Comparison of ENCODE assay signal across 19 cellular contexts in the genomic region with DNA sequence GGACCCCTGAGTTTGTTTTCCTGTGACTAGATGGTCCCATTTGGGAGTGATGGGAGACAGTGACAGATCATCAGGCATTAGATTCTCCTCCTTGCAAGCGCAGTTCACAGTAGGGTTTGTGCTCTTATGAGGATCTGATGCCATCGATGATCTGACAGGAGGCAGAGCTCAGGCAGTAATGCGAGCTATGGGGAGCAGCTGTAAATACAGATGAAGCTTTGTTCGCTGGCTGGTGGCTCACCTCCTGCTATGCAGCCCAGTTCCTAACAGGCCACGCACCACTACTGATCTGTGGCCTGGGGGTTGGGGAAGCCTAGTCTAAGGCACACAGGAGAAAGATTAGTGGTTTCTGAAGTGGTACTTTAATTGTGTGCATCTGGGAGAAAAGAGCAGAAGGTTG. TPM values are rescaled to one million over a fixed set of nuclear protein-coding genes. Genes with fewer than 3 reads are reported as not detected.
DNase-seq lines count a peak whose midpoint lies in the region; ATAC-seq, FAIRE-seq and TF ChIP-seq lines count a peak whose summit lies in the region.
"Had no signal": no experiment of that assay in that cellular context is flagged by ENCODE, and none has a peak within 500 bp of the region (broad histone marks: within the 10 kb centered on the region; RNA-seq: fewer than 3 reads in every experiment).

No MANE protein-coding gene starts in this region.

- peak overlapping the region; percentile 11 for H4K91ac ChIP-seq in mesenchymal stem cell (ENCODE audit: low read length)

- BruUV-seq in HepG2 (replicated peaks; lab: Mats Ljungman, UMichigan), result no TSS peak

- H2AFZ ChIP-seq in HepG2 (ENCODE audit: low read length) (no peak overlapping the region), mesenchymal stem cell (ENCODE audit: low read depth, low read length) (no peak overlapping the region)

- H4K8ac ChIP-seq in mesenchymal stem cell (ENCODE audit: low read length), result no peak overlapping the region

- no peak overlapping the region for H3K27ac ChIP-seq in HepG2 (ENCODE audit: extremely low read length, insufficient read depth, low read length)
- no peak overlapping the region for H3K27ac ChIP-seq in right lobe of liver
- H3K27ac ChIP-seq in mesenchymal stem cell (ENCODE audit: low read length, poor library complexity, severe bottlenecking), result no peak overlapping the region
- no peak overlapping the region for H3K27ac ChIP-seq in testis
- H3K27ac ChIP-seq: 22Rv1, BLaER1 had no signal

- H3K14ac ChIP-seq in mesenchymal stem cell (ENCODE audit: low read length in 2 of 2), result no peak overlapping the region

- H3K9ac ChIP-seq in HepG2 (ENCODE audit: insufficient read depth, low read depth, low read length) (no peak overlapping the region), mesenchymal stem cell (ENCODE audit: low read length) (no peak overlapping the region)
- H3K9ac ChIP-seq: BLaER1 had no signal

- H2BK15ac ChIP-seq in mesenchymal stem cell (ENCODE audit: low read depth, poor library complexity, severe bottlenecking), result no peak overlapping the region

- no peak overlapping the region for H3K4ac ChIP-seq in mesenchymal stem cell (ENCODE audit: low read depth in 1 of 2, low read length in 2 of 2)

- no peak overlapping the region for H2AK5ac ChIP-seq in mesenchymal stem cell (ENCODE audit: low read length, severe bottlenecking)

- no peaks in the 10 kb centered on the region for H3K36me3 ChIP-seq in HepG2 (replicated peaks in 1 of 2; ENCODE audit: control insufficient read depth in 1 of 2, insufficient read depth in 2 of 2, low read length in 2 of 2)
- no peaks in the 10 kb centered on the region for H3K36me3 ChIP-seq in right lobe of liver
- H3K36me3 ChIP-seq in mesenchymal stem cell (ENCODE audit: control insufficient read depth in 1 of 2, insufficient read depth in 2 of 2, low read depth in 1 of 2, low read length in 2 of 2), result no peaks in the 10 kb centered on the region
- H3K36me3 ChIP-seq in testis (ENCODE audit: low read depth, missing control alignments), result no peaks in the 10 kb centered on the region
- H3K36me3 ChIP-seq: BLaER1 had no signal

- H3K4me2 ChIP-seq in HepG2 (ENCODE audit: low read depth, low read length), result peak overlapping the region; percentile 56; the same call in 1 of the 2 replicates
- H3K4me2 ChIP-seq in mesenchymal stem cell (ENCODE audit: low read length, poor library complexity, severe bottlenecking), result no peak overlapping the region
- H3K4me2 ChIP-seq: A549, BLaER1 had no signal

- H3K23ac ChIP-seq in mesenchymal stem cell (ENCODE audit: low read length in 2 of 2), result no peak overlapping the region

- POLR2A ChIA-PET in HepG2 (lab: Yijun Ruan, JAX), result no interaction called here

- H3K9me3 ChIP-seq in HepG2 (ENCODE audit: low read length) (no peaks in the 10 kb centered on the region), right lobe of liver (no peaks in the 10 kb centered on the region), mesenchymal stem cell (ENCODE audit: control insufficient read depth, low read length) (peaks cover 13% of the 10 kb centered on the region), testis (no peaks in the 10 kb centered on the region)
- H3K9me3 ChIP-seq: A549, BLaER1 had no signal

- H3K4me3 ChIP-seq in HepG2 (replicated peaks in 1 of 3; ENCODE audit: insufficient read depth in 1 of 3, low read depth in 2 of 3, low read length in 3 of 3), result no peak overlapping the region; a peak in 1 of 6 replicates
- H3K4me3 ChIP-seq in right lobe of liver, result no peak overlapping the region
- H3K4me3 ChIP-seq in mesenchymal stem cell (ENCODE audit: insufficient read depth in 1 of 2, low read depth in 1 of 2, low read length in 2 of 2), result no peak overlapping the region
- no peak overlapping the region for H3K4me3 ChIP-seq in testis
- H3K4me3 ChIP-seq: A549, BLaER1, GM12878 had no signal

- no peak for TF ChIP-seq RAD21 in HepG2 (CRISPR knock-in tag; IDR thresholded peaks at IDR 0.05)

- TF ChIP-seq CTCF in HepG2 (CRISPR knock-in tag; IDR thresholded peaks at IDR 0.05) (no peak), right lobe of liver (IDR thresholded peaks at IDR 0.05) (no peak), testis (IDR thresholded peaks at IDR 0.05) (no peak)

- ATAC-seq in HepG2, result peak; percentile 83
- no peak for ATAC-seq in right lobe of liver
- ATAC-seq: A549, GM12878 had no signal

- intact Hi-C loops in HepG2 (cut with micrococcal nuclease; ENCODE audit: unreplicated experiment), result loop anchor here (5.0 to 10.0 kb wide), 4 partner anchors 121 to 1209 kb away; no protein-coding TSS in a partner anchor
- intact Hi-C loops in right lobe of liver (cut with DNase I), result loop anchor here in 1 of 2 donors (10.0 kb wide), 1 partner anchor 1212 kb away; no protein-coding TSS in a partner anchor
- intact Hi-C loops in testis (cut with DNase I; ENCODE audit: low total_unique reads), result no loop called here

- CTCF ChIA-PET in HepG2 (lab: Yijun Ruan, JAX; ENCODE audit: low intra/inter-chr PET ratio, low total read pairs), result no interaction called here

- no peak overlapping the region for H2BK5ac ChIP-seq in mesenchymal stem cell (ENCODE audit: low read depth, low read length, poor library complexity, severe bottlenecking)

- H3K79me1 ChIP-seq in mesenchymal stem cell (replicated peaks; ENCODE audit: low read length, poor library complexity, severe bottlenecking), result no peaks in the 10 kb centered on the region

- 32% methylated on average over 4 of the region's 5 CpGs for WGBS in HepG2 (ENCODE audit: low lambda C conversion rate)
- 93% methylated on average over 2 of the region's 5 CpGs for WGBS in right lobe of liver (ENCODE audit: insufficient coverage, low coverage, low lambda C conversion rate, missing lambda C conversion rate)
- 91% methylated on average over 5 of the region's 5 CpGs for WGBS in mesenchymal stem cell
- WGBS in testis, 2 donors, result 96 to 97% methylated on average over 5 of the region's 5 CpGs

- TF ChIP-seq EP300 in HepG2 (IDR thresholded peaks at IDR 0.05; ENCODE audit: low read depth in 2 of 2, low read length in 2 of 2), result no peak
- no peak for TF ChIP-seq EP300 in HepG2 (CRISPR knock-in tag; IDR thresholded peaks at IDR 0.05; ENCODE audit: borderline replicate concordance)

- H3K18ac ChIP-seq in mesenchymal stem cell (ENCODE audit: low read depth in 1 of 2, low read length in 2 of 2), result no peak overlapping the region

- DNase-seq in DMS53 (lab: John Stamatoyannopoulos, UW) (peak; percentile 22), DMS53 treated with DMSO at 0.1 percent for 48 hours (lab: John Stamatoyannopoulos, UW; ENCODE audit: unreplicated experiment) (no peak), HepG2 (ENCODE audit: low spot score) (peak; percentile 55), right lobe of liver (no peak), mesenchymal stem cell (no peak), T-helper 9 cell (no peak), testis (no peak)
- DNase-seq in activated CD4-positive, alpha-beta T cell treated with anti-CD3 and anti-CD28 coated beads, Interleukin-2, amount 50 U/mL, for 4 hours, result no peak
- DNase-seq: CD4-positive, alpha-beta memory T cell; DMS153; DND-41; H9 had no signal

- H3K4me1 ChIP-seq in HepG2 (ENCODE audit: insufficient read depth, low read length) (peaks cover 38% of the 10 kb centered on the region), right lobe of liver (peaks cover 0 to 15% (median 2%) of the 10 kb centered on the region in 4 donors), mesenchymal stem cell (ENCODE audit: control insufficient read depth, insufficient read depth, low read depth, low read length) (peaks cover 3% of the 10 kb centered on the region), testis (peaks cover 4% of the 10 kb centered on the region)
- H3K4me1 ChIP-seq: BLaER1 had no signal

- in situ Hi-C loops in HepG2 (cut with HindIII; ENCODE audit: extremely low pct_ligation_motif_present, low pct_unique_long_range_greater_than_20kb), result loop anchor here (10.0 to 25.0 kb wide), 4 partner anchors 352 to 1302 kb away; no protein-coding TSS in a partner anchor

- TF ChIP-seq POLR2A in HepG2 (IDR thresholded peaks at IDR 0.05; ENCODE audit: insufficient read depth in 1 of 2, low read depth in 2 of 2, low read length in 2 of 2) (no peak), right lobe of liver (IDR thresholded peaks at IDR 0.05) (no peak), testis (IDR thresholded peaks at IDR 0.05) (no peak)

- H2BK12ac ChIP-seq in mesenchymal stem cell (ENCODE audit: low read length in 2 of 2), result no peak overlapping the region

- H2BK120ac ChIP-seq in mesenchymal stem cell (ENCODE audit: low read depth, low read length), result no peak overlapping the region

- no peak for FAIRE-seq in HepG2 (lab: Jason Lieb, UNC)
- FAIRE-seq: A549, GM12878, H1 had no signal

- H4K20me1 ChIP-seq in HepG2 (ENCODE audit: insufficient read depth, low read length), result no peaks in the 10 kb centered on the region
- H4K20me1 ChIP-seq: BLaER1 had no signal

- H3K79me2 ChIP-seq in HepG2 (ENCODE audit: insufficient read depth, low read length), result no peaks in the 10 kb centered on the region

- H3K27me3 ChIP-seq in HepG2 (ENCODE audit: control insufficient read depth in 1 of 2, insufficient read depth in 2 of 2, low read length in 2 of 2), result no peaks in the 10 kb centered on the region
- no peaks in the 10 kb centered on the region for H3K27me3 ChIP-seq in right lobe of liver
- H3K27me3 ChIP-seq in mesenchymal stem cell (ENCODE audit: control insufficient read depth in 1 of 2, insufficient read depth in 1 of 2, low read length in 2 of 2), result no peaks in the 10 kb centered on the region
- H3K27me3 ChIP-seq in testis, result no peaks in the 10 kb centered on the region
- H3K27me3 ChIP-seq: BLaER1 had no signal

RNA-seq across cellular contexts. Expression of a gene that starts 7.1 kb away (rescaled TPM):
- 33.9 and 65.8 TPM in 2 replicates for total RNA-seq in HepG2 (2016; rRNA removed; fragmentation: Illumina TruSeq; extraction: Trizol)
- 11.3 and 11.6 TPM in 2 replicates for total RNA-seq in HepG2 (2016; cell fraction: cytosol; rRNA removed; fragmentation: Illumina TruSeq; extraction: Trizol; ENCODE audit: low read depth)
- total RNA-seq in HepG2 (2016; cell fraction: insoluble cytoplasmic fraction; rRNA removed; fragmentation: Illumina TruSeq; extraction: Trizol), result 31.0 and 63.5 TPM in 2 replicates
- 28.3 and 30.5 TPM in 2 replicates for total RNA-seq in HepG2 (2016; cell fraction: membrane; rRNA removed; fragmentation: Illumina TruSeq; extraction: Trizol)
- total RNA-seq in HepG2 (2016; cell fraction: nucleus; rRNA removed; fragmentation: Illumina TruSeq; extraction: Trizol), result 60.5 and 75.3 TPM in 2 replicates
- 49.7 and 51.9 TPM in 2 replicates for polyA plus RNA-seq in HepG2 (2011; rRNA removed)
- 41.9 and 47.3 TPM in 2 replicates for polyA plus RNA-seq in HepG2 (2011; cell fraction: cytosol; rRNA removed)
- polyA plus RNA-seq in HepG2 (2011; cell fraction: nucleus; rRNA removed), result 23.6 and 24.9 TPM in 2 replicates
- 37.9 and 46.4 TPM in 2 replicates for polyA plus RNA-seq in HepG2 (2012)
- 5.0 and 5.5 TPM in 2 replicates for polyA plus RNA-seq in HepG2 (2016; cell fraction: cytosol; fragmentation: Illumina TruSeq; extraction: Trizol; ENCODE audit: low read depth)
- 27.4 and 30.1 TPM in 2 replicates for polyA plus RNA-seq in HepG2 (2016; cell fraction: insoluble cytoplasmic fraction; fragmentation: Illumina TruSeq; extraction: Trizol; ENCODE audit: low read depth)
- 11.7 and 13.1 TPM in 2 replicates for polyA plus RNA-seq in HepG2 (2016; cell fraction: membrane; fragmentation: Illumina TruSeq; extraction: Trizol; ENCODE audit: low read depth)
- polyA plus RNA-seq in HepG2 (2016; cell fraction: nucleus; fragmentation: Illumina TruSeq; extraction: Trizol; ENCODE audit: insufficient read depth, low read depth), result 72.9 and 73.9 TPM in 2 replicates
- polyA minus RNA-seq in HepG2 (2011; rRNA and poly(A)+ RNA removed; ENCODE audit: low replicate concordance), result 9.4 and 102 TPM in 2 replicates
- polyA minus RNA-seq in HepG2 (2011; cell fraction: cytosol; rRNA and poly(A)+ RNA removed), result 29.6 and 33.5 TPM in 2 replicates
- 47.0 and 48.1 TPM in 2 replicates for polyA minus RNA-seq in HepG2 (2011; cell fraction: nucleus; rRNA and poly(A)+ RNA removed)
- total RNA-seq in right lobe of liver, result 100 to 1,000 TPM in 1 of 6 experiments, 10 to 100 TPM in 5; 47.8 to 118 (median 65.8) TPM
- polyA plus RNA-seq in mesenchymal stem cell (2013, experiment 1 of 2), result 72.2 TPM
- polyA plus RNA-seq in mesenchymal stem cell (2013, experiment 2 of 2), result 74.4 TPM
- 100 to 1,000 TPM in 1 of 2 donors, 10 to 100 TPM in 1; 41.5 to 103 TPM for total RNA-seq in testis
- 82.0 TPM for polyA plus RNA-seq in testis (ENCODE audit: insufficient read depth, low read depth, low replicate concordance)
- total RNA-seq: G401 had no signal
- polyA plus RNA-seq: CD4-positive, alpha-beta memory T cell had no signal

RNA-seq across cellular contexts. Expression of a gene that starts 58.6 kb away (rescaled TPM):
- total RNA-seq in HepG2 (2016; rRNA removed; fragmentation: Illumina TruSeq; extraction: Trizol), result 6.0 and 8.6 TPM in 2 replicates
- 0.71 and 0.97 TPM in 2 replicates for total RNA-seq in HepG2 (2016; cell fraction: cytosol; rRNA removed; fragmentation: Illumina TruSeq; extraction: Trizol; ENCODE audit: low read depth)
- total RNA-seq in HepG2 (2016; cell fraction: insoluble cytoplasmic fraction; rRNA removed; fragmentation: Illumina TruSeq; extraction: Trizol), result 5.6 and 8.1 TPM in 2 replicates
- total RNA-seq in HepG2 (2016; cell fraction: membrane; rRNA removed; fragmentation: Illumina TruSeq; extraction: Trizol), result 2.4 and 3.1 TPM in 2 replicates
- 9.4 and 10.0 TPM in 2 replicates for total RNA-seq in HepG2 (2016; cell fraction: nucleus; rRNA removed; fragmentation: Illumina TruSeq; extraction: Trizol)
- polyA plus RNA-seq in HepG2 (2011; rRNA removed), result 5.6 and 7.5 TPM in 2 replicates
- polyA plus RNA-seq in HepG2 (2011; cell fraction: cytosol; rRNA removed), result 2.1 and 3.7 TPM in 2 replicates
- polyA plus RNA-seq in HepG2 (2011; cell fraction: nucleus; rRNA removed), result 5.2 and 7.1 TPM in 2 replicates
- 7.4 and 7.9 TPM in 2 replicates for polyA plus RNA-seq in HepG2 (2012)
- 0.31 and 0.33 TPM in 2 replicates for polyA plus RNA-seq in HepG2 (2016; cell fraction: cytosol; fragmentation: Illumina TruSeq; extraction: Trizol; ENCODE audit: low read depth)
- polyA plus RNA-seq in HepG2 (2016; cell fraction: insoluble cytoplasmic fraction; fragmentation: Illumina TruSeq; extraction: Trizol; ENCODE audit: low read depth), result 5.8 TPM in 2 replicates
- 0.77 and 1.1 TPM in 2 replicates for polyA plus RNA-seq in HepG2 (2016; cell fraction: membrane; fragmentation: Illumina TruSeq; extraction: Trizol; ENCODE audit: low read depth)
- 8.6 and 9.8 TPM in 2 replicates for polyA plus RNA-seq in HepG2 (2016; cell fraction: nucleus; fragmentation: Illumina TruSeq; extraction: Trizol; ENCODE audit: insufficient read depth, low read depth)
- 9.3 and 9.6 TPM in 2 replicates for polyA minus RNA-seq in HepG2 (2011; rRNA and poly(A)+ RNA removed; ENCODE audit: low replicate concordance)
- polyA minus RNA-seq in HepG2 (2011; cell fraction: cytosol; rRNA and poly(A)+ RNA removed), result 8.8 and 10.5 TPM in 2 replicates
- polyA minus RNA-seq in HepG2 (2011; cell fraction: nucleus; rRNA and poly(A)+ RNA removed), result 31.1 and 31.5 TPM in 2 replicates
- total RNA-seq in right lobe of liver, result 1 to 10 TPM in 3 of 6 experiments, under 1 TPM in 3; 0.37 to 3.2 (median 1.2) TPM
- polyA plus RNA-seq in mesenchymal stem cell (2013, experiment 1 of 2), result 2.5 TPM
- 2.5 TPM for polyA plus RNA-seq in mesenchymal stem cell (2013, experiment 2 of 2)
- total RNA-seq in testis, result 1 to 10 TPM; 4.9 to 5.3 TPM
- 1.8 TPM for polyA plus RNA-seq in testis (ENCODE audit: insufficient read depth, low read depth, low replicate concordance)
- total RNA-seq: CD4-positive, alpha-beta memory T cell; G401; GM12878 had no signal
- polyA plus RNA-seq: CD14-positive monocyte; CD4-positive, alpha-beta memory T cell had no signal

Comparison
In these comparisons a context has a peak if more than half of its experiments do, and no peak if none do; other contexts are left out.
1. DNase-seq: peak in DMS53 (single experiment) and HepG2 (single experiment); none in DMS53 treated with DMSO at 0.1 percent for 48 hours (single experiment), right lobe of liver (0 of 3), mesenchymal stem cell (single experiment), T-helper 9 cell (single experiment), activated CD4-positive, alpha-beta T cell treated with anti-CD3 and anti-CD28 coated beads, Interleukin-2, amount 50 U/mL, for 4 hours (0 of 2) and testis (single experiment).